13 cellular contexts compared by ENCODE assay signal in the genomic region with DNA sequence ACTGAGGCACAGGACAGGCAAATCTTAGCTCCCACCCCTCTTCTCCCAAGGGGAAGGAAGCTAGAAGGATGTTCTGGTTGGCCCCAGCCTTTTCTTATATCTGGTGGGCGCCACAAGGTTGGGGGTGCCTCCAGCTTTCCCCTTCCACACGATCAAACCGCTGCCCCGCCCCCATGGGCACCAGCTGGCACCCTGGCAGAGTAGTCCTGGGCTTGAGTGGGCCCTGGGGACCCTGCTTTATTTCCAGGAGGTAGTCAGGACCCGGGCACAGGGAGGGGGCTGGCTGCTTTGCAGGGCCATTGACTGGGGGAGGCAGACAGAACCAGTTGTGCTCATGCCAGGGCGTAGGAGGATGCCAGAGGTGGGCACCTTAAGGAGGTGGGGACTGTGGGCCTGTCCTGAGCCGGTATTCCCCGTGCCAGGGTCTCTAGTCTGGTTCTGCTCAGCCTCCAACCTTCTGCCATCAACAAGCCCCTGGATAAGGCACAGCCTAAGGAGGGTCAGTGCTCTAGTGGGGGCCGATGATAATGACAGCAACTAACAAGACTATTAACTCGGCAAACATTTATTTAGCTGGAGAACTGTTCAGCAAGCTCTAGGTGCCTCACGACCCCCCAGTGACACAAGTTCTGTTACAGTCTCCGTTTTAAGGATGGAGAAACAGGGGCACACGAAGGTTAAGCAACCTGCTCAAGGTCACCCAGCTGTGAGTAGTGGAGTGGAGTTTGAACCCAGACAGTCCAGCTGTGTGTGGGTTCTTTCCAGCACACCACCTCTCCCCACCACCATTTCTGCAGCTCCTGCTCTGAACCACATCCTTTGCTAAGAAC. TPM values are rescaled to one million over a fixed set of nuclear protein-coding genes. Genes with fewer than 3 reads are reported as not detected.
A peak's percentile ranks its signal among the peaks of the same experiment; 100 is the strongest.
DNase-seq lines count a peak whose midpoint lies in the region; ATAC-seq, FAIRE-seq and TF ChIP-seq lines count a peak whose summit lies in the region.
"Had no signal": no experiment of that assay in that cellular context is flagged by ENCODE, and none has a peak within 500 bp of the region (broad histone marks: within the 10 kb centered on the region; RNA-seq: fewer than 3 reads in every experiment).

No MANE protein-coding gene starts in this region.

- BruUV-seq in K562 (replicated peaks; lab: Mats Ljungman, UMichigan) = no TSS peak

- no peak for TF ChIP-seq POLR2A in K562 (conservative IDR thresholded peaks at IDR 0.05)

- TF ChIP-seq RAD21 in K562 (CRISPR knock-in tag; conservative IDR thresholded peaks at IDR 0.05 in 1 of 2, IDR thresholded peaks at IDR 0.05 in 1 of 2) = no peak

- no peaks in the 10 kb centered on the region for H4K20me1 ChIP-seq in K562 (replicated peaks; ENCODE audit: control insufficient read depth, insufficient read depth, low read length)

- no peaks in the 10 kb centered on the region for H3K9me1 ChIP-seq in K562 (ENCODE audit: control insufficient read depth, insufficient read depth, low read length)

- H2AFZ ChIP-seq in K562 (ENCODE audit: low read depth, low read length) = no peak overlapping the region
- H2AFZ ChIP-seq in parathyroid adenoma = peak overlapping the region; percentile 87

- CTCF ChIA-PET in K562 (lab: Yijun Ruan, JAX; ENCODE audit: low intra/inter-chr PET ratio) = interaction anchor here (0.8 to 5.2 kb wide), 3 partner anchors 51 to 135 kb away, joined by 3 to 131 read pairs (median 118); a partner anchor contains a TSS

- DNase-seq in DMS 273 (lab: John Stamatoyannopoulos, UW; ENCODE audit: unreplicated experiment) (peak; percentile 57), DMS 273 treated with DMSO at 0.1 percent for 48 hours (lab: John Stamatoyannopoulos, UW) (no peak), NCI-H1436 (lab: John Stamatoyannopoulos, UW) (peak; percentile 90), K562 (ENCODE audit: extremely low read depth in 1 of 4, low spot score in 3 of 4) (no peak), SK-N-DZ (ENCODE audit: low spot score) (no peak)
- DNase-seq: 8988T, left cardiac atrium, T-helper 2 cell had no signal

- FAIRE-seq in K562 (lab: Jason Lieb, UNC) = no peak

- no peak overlapping the region; the same call in 1 of the 2 replicates for H3K4me2 ChIP-seq in K562 (ENCODE audit: insufficient read depth, low read length)
- H3K4me2 ChIP-seq in parathyroid adenoma (ENCODE audit: low read length) = peak overlapping the region; percentile 83

- 7% methylated on average over 12 of the region's 13 CpGs for WGBS in K562 (ENCODE audit: insufficient coverage, low coverage, missing lambda C conversion rate)

- H3K27me3 ChIP-seq in K562 (ENCODE audit: control insufficient read depth in 2 of 2, insufficient read depth in 2 of 2, low read length in 2 of 2) = peaks cover 6 to 41% of the 10 kb centered on the region in 2 experiments; a peak in 2 of 5 replicates
- H3K27me3 ChIP-seq in parathyroid adenoma (ENCODE audit: control insufficient read depth, insufficient read depth, low read length) = no peaks in the 10 kb centered on the region

- 0 out of 4 replicates have a peak overlapping the region, but pooled peaks of 1 of the 2 experiments have one; percentile 3 for H3K9ac ChIP-seq in K562 (ENCODE audit: insufficient read depth in 1 of 2, low read depth in 2 of 2, low read length in 2 of 2)
- no peak overlapping the region for H3K9ac ChIP-seq in parathyroid adenoma

- H3K36me3 ChIP-seq in K562 (ENCODE audit: control insufficient read depth, insufficient read depth, low read length) (no peaks in the 10 kb centered on the region), parathyroid adenoma (ENCODE audit: control insufficient read depth, insufficient read depth, low read length) (no peaks in the 10 kb centered on the region)
- H3K36me3 ChIP-seq: prostate gland, tibial nerve had no signal

- H3K4me1 ChIP-seq in K562 (replicated peaks in 1 of 2; ENCODE audit: control insufficient read depth in 2 of 2, insufficient read depth in 2 of 2, low read length in 2 of 2) (peaks cover 3 to 30% of the 10 kb centered on the region in 2 experiments; a peak in 3 of 5 replicates), parathyroid adenoma (peaks cover 7% of the 10 kb centered on the region)

- intact Hi-C loops in K562 (cut with micrococcal nuclease) = loop anchor here (5.0 kb wide), 1 partner anchor 412 kb away; no protein-coding TSS in a partner anchor

- ATAC-seq in K562 (no peak), HG03520 (IDR thresholded peaks at IDR 0.05; ENCODE audit: unreplicated experiment) (no peak), HG03196 (IDR thresholded peaks at IDR 0.05; ENCODE audit: unreplicated experiment) (no peak)
- ATAC-seq: left cardiac atrium had no signal

- no peak for TF ChIP-seq EP300 in K562 (IDR thresholded peaks at IDR 0.05; ENCODE audit: low read length)

- POLR2A ChIA-PET in K562 (lab: Yijun Ruan, JAX) = interaction anchor here (0.6 to 1.6 kb wide), 4 partner anchors 32 to 217 kb away, joined by 3 to 7 read pairs (median 4); a partner anchor contains a TSS

- H3K4me3 ChIP-seq in K562 (no peak overlapping the region), parathyroid adenoma (ENCODE audit: low read depth, low read length) (no peak overlapping the region)

- no peaks in the 10 kb centered on the region for H3K79me2 ChIP-seq in K562 (ENCODE audit: control insufficient read depth, insufficient read depth, low read length)
- H3K79me2 ChIP-seq in parathyroid adenoma = no peaks in the 10 kb centered on the region

- TF ChIP-seq CTCF in K562 (IDR thresholded peaks at IDR 0.05 in 2 of 3, conservative IDR thresholded peaks at IDR 0.05 in 1 of 3; ENCODE audit: insufficient read depth in 2 of 3, low read depth in 1 of 3, low read length in 3 of 3) (no peak), parathyroid adenoma (IDR thresholded peaks at IDR 0.05) (no peak)

- H3K27ac ChIP-seq in K562 (ENCODE audit: extremely low read depth, low read depth, low read length) (no peak overlapping the region), parathyroid adenoma (no peak overlapping the region)

- no peaks in the 10 kb centered on the region for H3K9me3 ChIP-seq in K562 (replicated peaks; ENCODE audit: control insufficient read depth, insufficient read depth, low read depth, low read length)
- no peaks in the 10 kb centered on the region for H3K9me3 ChIP-seq in parathyroid adenoma (ENCODE audit: control insufficient read depth, low read length)
- H3K9me3 ChIP-seq: prostate gland, tibial nerve had no signal

- in situ Hi-C loops in K562 (cut with MboI) = no loop called here

RNA-seq across cellular contexts. Expression of a gene that starts 7.6 kb away (rescaled TPM):
- not detected in 2 replicates for total RNA-seq in K562 (2011; cell fraction: chromatin; rRNA removed; ENCODE audit: low replicate concordance)
- total RNA-seq in K562 (2011; cell fraction: nucleolus; rRNA removed) = not detected in 2 replicates
- not detected in 2 replicates for total RNA-seq in K562 (2011; cell fraction: nucleoplasm; rRNA removed)
- total RNA-seq in K562 (2014; rRNA removed) = not detected in 2 replicates
- 0.07 TPM in 1 of 2 replicates, not detected in the other for total RNA-seq in K562 (2014; rRNA removed; fragmentation: Illumina TruSeq; extraction: Trizol)
- total RNA-seq in K562 (2015; rRNA removed; fragmentation: Illumina TruSeq; extraction: Trizol) = not detected in 2 replicates
- 0.18 TPM in 1 of 2 replicates, not detected in the other for total RNA-seq in K562 (2021)
- polyA plus RNA-seq in K562 (2011; rRNA removed) = 0.10 TPM in 1 of 2 replicates, not detected in the other
- polyA plus RNA-seq in K562 (2011; cell fraction: cytosol; rRNA removed) = 0.15 TPM in 1 of 2 replicates, not detected in the other
- polyA plus RNA-seq in K562 (2011; cell fraction: nucleus; rRNA removed) = 0.07 TPM in 1 of 2 replicates, not detected in the other
- polyA plus RNA-seq in K562 (2012) = 0.06 and 0.14 TPM in 2 replicates
- polyA plus RNA-seq in K562 (2014; fragmentation: Illumina TruSeq; extraction: Trizol) = 0.10 TPM in 1 of 2 replicates, not detected in the other
- polyA plus RNA-seq in K562 (2014; fragmentation: Nextera tagmentation; extraction: Ambion mirVana) = under 1 TPM in 1 of 2 experiments, not detected in 1; 0.07 TPM
- not detected in 2 replicates for polyA plus RNA-seq in K562 (2014; rRNA removed)
- polyA minus RNA-seq in K562 (2011; rRNA and poly(A)+ RNA removed) = not detected in 2 replicates
- not detected in 2 replicates for polyA minus RNA-seq in K562 (2011; cell fraction: cytosol; rRNA and poly(A)+ RNA removed)
- not detected in 2 replicates for polyA minus RNA-seq in K562 (2011; cell fraction: nucleus; rRNA and poly(A)+ RNA removed)
- not detected in 2 replicates for polyA plus RNA-seq in SK-N-DZ (2014; cell fraction: cytosol; rRNA removed)
- polyA plus RNA-seq in SK-N-DZ (2014; cell fraction: nucleus; rRNA removed) = not detected in 2 replicates

RNA-seq across cellular contexts. Expression of a gene that starts 11.5 kb away (rescaled TPM):
- not detected in 2 replicates for total RNA-seq in K562 (2011; cell fraction: chromatin; rRNA removed; ENCODE audit: low replicate concordance)
- not detected in 2 replicates for total RNA-seq in K562 (2011; cell fraction: nucleolus; rRNA removed)
- not detected in 2 replicates for total RNA-seq in K562 (2011; cell fraction: nucleoplasm; rRNA removed)
- total RNA-seq in K562 (2014; rRNA removed) (not detected in 2 replicates), K562 (2014; rRNA removed; fragmentation: Illumina TruSeq; extraction: Trizol) (not detected in 2 replicates), K562 (2015; rRNA removed; fragmentation: Illumina TruSeq; extraction: Trizol) (not detected in 2 replicates), K562 (2021) (not detected in 2 replicates)
- polyA plus RNA-seq in K562 (2011; rRNA removed) (not detected in 2 replicates), K562 (2014; fragmentation: Illumina TruSeq; extraction: Trizol) (not detected in 2 replicates), K562 (2014; fragmentation: Nextera tagmentation; extraction: Ambion mirVana) (not detected), K562 (2014; rRNA removed) (not detected in 2 replicates)
- polyA plus RNA-seq in K562 (2011; cell fraction: cytosol; rRNA removed) = not detected in 2 replicates
- polyA plus RNA-seq in K562 (2011; cell fraction: nucleus; rRNA removed) = not detected in 2 replicates
- polyA plus RNA-seq in K562 (2012) = 0.01 TPM in 1 of 2 replicates, not detected in the other
- not detected in 2 replicates for polyA minus RNA-seq in K562 (2011; rRNA and poly(A)+ RNA removed)
- polyA minus RNA-seq in K562 (2011; cell fraction: cytosol; rRNA and poly(A)+ RNA removed) = not detected in 2 replicates
- polyA minus RNA-seq in K562 (2011; cell fraction: nucleus; rRNA and poly(A)+ RNA removed) = not detected in 2 replicates
- not detected in 2 replicates for polyA plus RNA-seq in SK-N-DZ (2014; cell fraction: cytosol; rRNA removed)
- not detected in 2 replicates for polyA plus RNA-seq in SK-N-DZ (2014; cell fraction: nucleus; rRNA removed)
- total RNA-seq: left cardiac atrium, tibial nerve had no signal

RNA-seq across cellular contexts. Expression of a gene that starts 17.8 kb away (rescaled TPM):
- 89.9 and 212 TPM in 2 replicates for total RNA-seq in K562 (2011; cell fraction: chromatin; rRNA removed; ENCODE audit: low replicate concordance)
- 162 and 190 TPM in 2 replicates for total RNA-seq in K562 (2011; cell fraction: nucleolus; rRNA removed)
- 132 TPM in 2 replicates for total RNA-seq in K562 (2011; cell fraction: nucleoplasm; rRNA removed)
- total RNA-seq in K562 (2014; rRNA removed) (41.1 and 46.0 TPM in 2 replicates), K562 (2014; rRNA removed; fragmentation: Illumina TruSeq; extraction: Trizol) (18.6 and 22.0 TPM in 2 replicates), K562 (2015; rRNA removed; fragmentation: Illumina TruSeq; extraction: Trizol) (31.6 and 32.1 TPM in 2 replicates), K562 (2021) (60.2 and 69.3 TPM in 2 replicates)
- polyA plus RNA-seq in K562 (2011; rRNA removed) (64.4 and 64.9 TPM in 2 replicates), K562 (2014; fragmentation: Illumina TruSeq; extraction: Trizol) (51.1 and 62.4 TPM in 2 replicates), K562 (2014; fragmentation: Nextera tagmentation; extraction: Ambion mirVana) (1 to 10 TPM in 1 of 2 experiments, under 1 TPM in 1; 0.63 to 1.9 TPM), K562 (2014; rRNA removed) (79.9 and 87.0 TPM in 2 replicates)
- polyA plus RNA-seq in K562 (2011; cell fraction: cytosol; rRNA removed) = 45.8 and 114 TPM in 2 replicates
- 254 and 418 TPM in 2 replicates for polyA plus RNA-seq in K562 (2011; cell fraction: nucleus; rRNA removed)
- polyA plus RNA-seq in K562 (2012) = 58.5 and 83.7 TPM in 2 replicates
- polyA minus RNA-seq in K562 (2011; rRNA and poly(A)+ RNA removed) = 27.4 and 54.1 TPM in 2 replicates
- polyA minus RNA-seq in K562 (2011; cell fraction: cytosol; rRNA and poly(A)+ RNA removed) = 25.1 and 39.6 TPM in 2 replicates
- 62.2 and 85.6 TPM in 2 replicates for polyA minus RNA-seq in K562 (2011; cell fraction: nucleus; rRNA and poly(A)+ RNA removed)
- polyA plus RNA-seq in SK-N-DZ (2014; cell fraction: cytosol; rRNA removed) = 43.9 and 56.0 TPM in 2 replicates
- 112 and 125 TPM in 2 replicates for polyA plus RNA-seq in SK-N-DZ (2014; cell fraction: nucleus; rRNA removed)

RNA-seq across cellular contexts. Expression of a gene that starts 46.0 kb away (rescaled TPM):
- total RNA-seq in K562 (2011; cell fraction: chromatin; rRNA removed; ENCODE audit: low replicate concordance) = 3.6 and 11.8 TPM in 2 replicates
- 6.8 and 7.2 TPM in 2 replicates for total RNA-seq in K562 (2011; cell fraction: nucleolus; rRNA removed)
- 5.1 and 6.0 TPM in 2 replicates for total RNA-seq in K562 (2011; cell fraction: nucleoplasm; rRNA removed)
- total RNA-seq in K562 (2014; rRNA removed) (0.82 and 1.2 TPM in 2 replicates), K562 (2014; rRNA removed; fragmentation: Illumina TruSeq; extraction: Trizol) (0.29 and 0.33 TPM in 2 replicates), K562 (2015; rRNA removed; fragmentation: Illumina TruSeq; extraction: Trizol) (0.98 and 1.4 TPM in 2 replicates), K562 (2021) (1.1 and 1.4 TPM in 2 replicates)
- polyA plus RNA-seq in K562 (2011; rRNA removed) (0.58 and 0.67 TPM in 2 replicates), K562 (2014; fragmentation: Illumina TruSeq; extraction: Trizol) (0.65 and 0.73 TPM in 2 replicates), K562 (2014; fragmentation: Nextera tagmentation; extraction: Ambion mirVana) (not detected), K562 (2014; rRNA removed) (0.86 and 1.4 TPM in 2 replicates)
- 0.34 and 0.92 TPM in 2 replicates for polyA plus RNA-seq in K562 (2011; cell fraction: cytosol; rRNA removed)
- 3.7 and 7.7 TPM in 2 replicates for polyA plus RNA-seq in K562 (2011; cell fraction: nucleus; rRNA removed)
- polyA plus RNA-seq in K562 (2012) = 1.4 and 3.2 TPM in 2 replicates
- 0.33 and 0.53 TPM in 2 replicates for polyA minus RNA-seq in K562 (2011; rRNA and poly(A)+ RNA removed)
- not detected in 2 replicates for polyA minus RNA-seq in K562 (2011; cell fraction: cytosol; rRNA and poly(A)+ RNA removed)
- polyA minus RNA-seq in K562 (2011; cell fraction: nucleus; rRNA and poly(A)+ RNA removed) = 1.6 and 2.2 TPM in 2 replicates
- 0.58 and 1.0 TPM in 2 replicates for polyA plus RNA-seq in SK-N-DZ (2014; cell fraction: cytosol; rRNA removed)
- 7.8 and 8.8 TPM in 2 replicates for polyA plus RNA-seq in SK-N-DZ (2014; cell fraction: nucleus; rRNA removed)

RNA-seq across cellular contexts. Expression of a gene that starts 49.1 kb away (rescaled TPM):
- total RNA-seq in K562 (2011; cell fraction: chromatin; rRNA removed; ENCODE audit: low replicate concordance) = 0.81 and 8.9 TPM in 2 replicates
- total RNA-seq in K562 (2011; cell fraction: nucleolus; rRNA removed) = 7.3 and 7.9 TPM in 2 replicates
- 6.0 and 8.4 TPM in 2 replicates for total RNA-seq in K562 (2011; cell fraction: nucleoplasm; rRNA removed)
- total RNA-seq in K562 (2014; rRNA removed) (15.8 and 18.1 TPM in 2 replicates), K562 (2014; rRNA removed; fragmentation: Illumina TruSeq; extraction: Trizol) (2.0 and 3.0 TPM in 2 replicates), K562 (2015; rRNA removed; fragmentation: Illumina TruSeq; extraction: Trizol) (9.0 and 9.6 TPM in 2 replicates), K562 (2021) (17.2 and 17.4 TPM in 2 replicates)
- polyA plus RNA-seq in K562 (2011; rRNA removed) (3.3 and 5.8 TPM in 2 replicates), K562 (2014; fragmentation: Illumina TruSeq; extraction: Trizol) (3.1 and 9.3 TPM in 2 replicates), K562 (2014; fragmentation: Nextera tagmentation; extraction: Ambion mirVana) (1 to 10 TPM in 1 of 2 experiments, under 1 TPM in 1; 0.55 to 1.5 TPM), K562 (2014; rRNA removed) (17.8 and 20.0 TPM in 2 replicates)
- polyA plus RNA-seq in K562 (2011; cell fraction: cytosol; rRNA removed) = 3.3 and 24.0 TPM in 2 replicates
- polyA plus RNA-seq in K562 (2011; cell fraction: nucleus; rRNA removed) = 8.7 and 33.8 TPM in 2 replicates
- 23.3 and 34.1 TPM in 2 replicates for polyA plus RNA-seq in K562 (2012)
- polyA minus RNA-seq in K562 (2011; rRNA and poly(A)+ RNA removed) = 0.21 and 1.8 TPM in 2 replicates
- polyA minus RNA-seq in K562 (2011; cell fraction: cytosol; rRNA and poly(A)+ RNA removed) = 1.5 and 6.7 TPM in 2 replicates
- 1.00 and 1.8 TPM in 2 replicates for polyA minus RNA-seq in K562 (2011; cell fraction: nucleus; rRNA and poly(A)+ RNA removed)
- polyA plus RNA-seq in SK-N-DZ (2014; cell fraction: cytosol; rRNA removed) = 2.4 and 3.4 TPM in 2 replicates
- 6.0 and 7.2 TPM in 2 replicates for polyA plus RNA-seq in SK-N-DZ (2014; cell fraction: nucleus; rRNA removed)

Comparison
In these comparisons a context has a peak if more than half of its experiments do, and no peak if none do; other contexts are left out.
1. DNase-seq: peak in DMS 273 (single experiment) and NCI-H1436 (single experiment); none in DMS 273 treated with DMSO at 0.1 percent for 48 hours (single experiment), K562 (0 of 4) and SK-N-DZ (single experiment).